ENCODE assay signal across 25 cellular contexts in the genomic region with DNA sequence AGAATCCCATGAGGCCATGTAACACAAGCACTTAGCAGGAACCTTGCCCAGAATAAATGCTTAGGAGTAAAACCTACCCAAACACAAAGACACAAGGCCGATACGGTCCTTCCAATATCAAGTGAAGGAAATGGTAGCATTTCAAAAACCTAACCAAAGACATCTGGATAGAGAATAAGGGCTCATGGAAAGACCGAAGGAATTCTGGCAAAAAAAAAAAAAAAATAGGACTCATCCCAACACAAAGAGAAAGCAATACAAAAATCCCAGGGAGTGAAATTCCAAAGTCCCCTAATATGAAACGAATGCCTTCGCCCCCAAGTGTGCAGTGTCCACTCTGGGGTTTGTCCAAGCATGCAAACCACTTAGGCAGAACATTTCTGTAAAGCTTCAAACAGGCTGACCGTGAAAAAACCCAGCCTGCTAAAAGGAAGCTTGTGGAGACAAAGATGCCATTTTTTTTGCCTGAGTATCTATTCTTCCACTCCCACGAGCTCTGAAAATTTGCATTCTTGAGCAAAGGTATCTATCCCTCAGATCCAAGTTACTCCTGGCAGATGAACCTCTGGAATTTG. TPM values are rescaled to one million over a fixed set of nuclear protein-coding genes. Genes with fewer than 3 reads are reported as not detected.
DNase-seq lines count a peak whose midpoint lies in the region; ATAC-seq and TF ChIP-seq lines count a peak whose summit lies in the region.
"Had no signal": no experiment of that assay in that cellular context is flagged by ENCODE, and none has a peak within 500 bp of the region (broad histone marks: within the 10 kb centered on the region; RNA-seq: fewer than 3 reads in every experiment).

No MANE protein-coding gene starts in this region.

- no peaks in the 10 kb centered on the region for H3K27me3 Mint-ChIP-seq in activated naive CD8-positive, alpha-beta T cell
- no peaks in the 10 kb centered on the region for H3K27me3 Mint-ChIP-seq in activated naive CD8-positive, alpha-beta T cell treated with anti-CD3 and anti-CD28 coated beads, Interleukin-2, amount 50 U/mL, for 24 hours
- H3K27me3 Mint-ChIP-seq in nephron (ENCODE audit: low read depth), result no peaks in the 10 kb centered on the region
- H3K27me3 Mint-ChIP-seq: CD4-positive, CD25-positive, alpha-beta regulatory T cell; memory B cell; stimulated activated naive B cell treated with anti-CD40 and anti-IgM and Interleukin-4, amounts not matched to agents 10 μg/mL and 1 μg/mL and 100 μg/mL, for 72 hours had no signal

- peak overlapping the region; percentile 28 to 41 for H3K27ac ChIP-seq in tibial artery
- peak overlapping the region in 1 of 4 donors; percentile 3 for H3K27ac ChIP-seq in body of pancreas

- TF ChIP-seq CTCF in choroid plexus epithelial cell (conservative IDR thresholded peaks at IDR 0.05; ENCODE audit: low read depth, low read length), result no peak
- no peak for TF ChIP-seq CTCF in nephron (IDR thresholded peaks at IDR 0.05; ENCODE audit: unreplicated experiment in 3 of 3)
- no peak for TF ChIP-seq CTCF in tibial artery (IDR thresholded peaks at IDR 0.05)
- TF ChIP-seq CTCF in body of pancreas (IDR thresholded peaks at IDR 0.05), result no peak

- peaks cover 11% of the 10 kb centered on the region for H3K36me3 Mint-ChIP-seq in activated naive CD8-positive, alpha-beta T cell
- H3K36me3 Mint-ChIP-seq in activated naive CD8-positive, alpha-beta T cell treated with anti-CD3 and anti-CD28 coated beads, Interleukin-2, amount 50 U/mL, for 24 hours (ENCODE audit: low read depth), result peaks cover 38% of the 10 kb centered on the region
- peaks cover 8% of the 10 kb centered on the region for H3K36me3 Mint-ChIP-seq in nephron (ENCODE audit: low read depth)
- H3K36me3 Mint-ChIP-seq: CD4-positive, CD25-positive, alpha-beta regulatory T cell had no signal

- no peak for TF ChIP-seq POLR2A in body of pancreas (IDR thresholded peaks at IDR 0.05)

- DNase-seq in activated naive CD8-positive, alpha-beta T cell treated with anti-CD3 and anti-CD28 coated beads, Interleukin-2, amount 50 U/mL, for 24 hours, result no peak
- peak; percentile 12 for DNase-seq in choroid plexus epithelial cell (ENCODE audit: low read depth)
- no peak for DNase-seq in tibial artery
- DNase-seq in activated CD4-positive, alpha-beta T cell treated with anti-CD3 and anti-CD28 coated beads for 4 hours, result no peak
- no peak for DNase-seq in body of pancreas
- DNase-seq in D341Med (ENCODE audit: low spot score), result no peak
- DNase-seq: ACHN; activated CD4-positive, alpha-beta T cell treated with anti-CD3 and anti-CD28 coated beads for 48 hours; activated CD8-positive, alpha-beta memory T cell treated with anti-CD3 and anti-CD28 coated beads, Interleukin-2, amount 50 U/mL, for 48 hours; activated naive CD4-positive, alpha-beta T cell treated with anti-CD3 and anti-CD28 coated beads, Interleukin-2, amount 50 U/mL, for 16 hours; CD4-positive, CD25-positive, alpha-beta regulatory T cell; esophagus squamous epithelium; MV-4-11; NCI-H187; NK-92 treated with Interleukin-12 subunit alpha and Interleukin-12 subunit beta, amount 100 ng/mL, for 24 hours; stimulated activated naive B cell treated with anti-CD40 and anti-IgM and Interleukin-4, amounts not matched to agents 10 μg/mL and 1 μg/mL and 100 μg/mL, for 72 hours; trophoblast cell had no signal

- H3K36me3 ChIP-seq in tibial artery, result no peaks in the 10 kb centered on the region
- no peaks in the 10 kb centered on the region for H3K36me3 ChIP-seq in body of pancreas (replicated peaks in 1 of 2; ENCODE audit: insufficient read depth in 1 of 2, low read depth in 2 of 2)
- H3K36me3 ChIP-seq: HAP-1 had no signal

- WGBS in body of pancreas, 2 donors, result 78 to 85% methylated on average over 7 of the region's 7 CpGs

- H3K9me3 Mint-ChIP-seq in activated naive CD8-positive, alpha-beta T cell (ENCODE audit: low read depth), result no peaks in the 10 kb centered on the region
- no peaks in the 10 kb centered on the region for H3K9me3 Mint-ChIP-seq in activated naive CD8-positive, alpha-beta T cell treated with anti-CD3 and anti-CD28 coated beads, Interleukin-2, amount 50 U/mL, for 24 hours
- H3K9me3 Mint-ChIP-seq in nephron, result no peaks in the 10 kb centered on the region
- H3K9me3 Mint-ChIP-seq: CD4-positive, CD25-positive, alpha-beta regulatory T cell; memory B cell; neural crest cell; stimulated activated naive B cell treated with anti-CD40 and anti-IgM and Interleukin-4, amounts not matched to agents 10 μg/mL and 1 μg/mL and 100 μg/mL, for 72 hours had no signal

- intact Hi-C loops in tibial artery (cut with DNase I; ENCODE audit: low total_unique reads), result no loop called here
- intact Hi-C loops in body of pancreas (cut with DNase I), result no loop called here

- no peak overlapping the region for H3K4me3 Mint-ChIP-seq in activated naive CD8-positive, alpha-beta T cell
- H3K4me3 Mint-ChIP-seq in activated naive CD8-positive, alpha-beta T cell treated with anti-CD3 and anti-CD28 coated beads, Interleukin-2, amount 50 U/mL, for 24 hours, result no peak overlapping the region
- H3K4me3 Mint-ChIP-seq in nephron, result no peak overlapping the region
- H3K4me3 Mint-ChIP-seq: memory B cell; neural crest cell; stimulated activated naive B cell treated with anti-CD40 and anti-IgM and Interleukin-4, amounts not matched to agents 10 μg/mL and 1 μg/mL and 100 μg/mL, for 72 hours had no signal

- H3K9me3 ChIP-seq in tibial artery, result no peaks in the 10 kb centered on the region
- H3K9me3 ChIP-seq in body of pancreas, result no peaks in the 10 kb centered on the region
- H3K9me3 ChIP-seq: esophagus squamous epithelium, HAP-1 had no signal

- ATAC-seq in activated naive CD8-positive, alpha-beta T cell treated with anti-CD3 and anti-CD28 coated beads, Interleukin-2, amount 50 U/mL, for 24 hours, result no peak
- ATAC-seq in body of pancreas, result no peak
- ATAC-seq: K562; right cardiac atrium; SK-N-SH treated with all-trans-retinoic acid at 6 μM for 48 hours; stimulated activated naive B cell treated with anti-CD40 and anti-IgM and Interleukin-4, amounts not matched to agents 10 μg/mL and 1 μg/mL and 100 μg/mL, for 72 hours had no signal

- peaks cover 64% of the 10 kb centered on the region for H3K4me1 Mint-ChIP-seq in activated naive CD8-positive, alpha-beta T cell (ENCODE audit: low read depth)
- peaks cover 60% of the 10 kb centered on the region for H3K4me1 Mint-ChIP-seq in activated naive CD8-positive, alpha-beta T cell treated with anti-CD3 and anti-CD28 coated beads, Interleukin-2, amount 50 U/mL, for 24 hours
- H3K4me1 Mint-ChIP-seq in nephron, result peaks cover 46% of the 10 kb centered on the region

- peak overlapping the region; percentile 28 for H3K27ac Mint-ChIP-seq in activated naive CD8-positive, alpha-beta T cell
- no peak overlapping the region for H3K27ac Mint-ChIP-seq in activated naive CD8-positive, alpha-beta T cell treated with anti-CD3 and anti-CD28 coated beads, Interleukin-2, amount 50 U/mL, for 24 hours
- H3K27ac Mint-ChIP-seq in nephron, result peak overlapping the region; percentile 58 to 84 (median 79)
- H3K27ac Mint-ChIP-seq: memory B cell; stimulated activated naive B cell treated with anti-CD40 and anti-IgM and Interleukin-4, amounts not matched to agents 10 μg/mL and 1 μg/mL and 100 μg/mL, for 72 hours had no signal

- H3K4me3 ChIP-seq in choroid plexus epithelial cell (ENCODE audit: low read depth, low read length) (no peak overlapping the region), tibial artery (no peak overlapping the region), body of pancreas (no peak overlapping the region)
- H3K4me3 ChIP-seq: esophagus squamous epithelium, HAP-1, K562 had no signal

- peaks cover 0 to 68% (median 48%) of the 10 kb centered on the region in 4 donors for H3K4me1 ChIP-seq in tibial artery
- H3K4me1 ChIP-seq in body of pancreas, result peaks cover 48% of the 10 kb centered on the region
- H3K4me1 ChIP-seq: HAP-1 had no signal

- H3K27me3 ChIP-seq in tibial artery, result no peaks in the 10 kb centered on the region
- no peaks in the 10 kb centered on the region for H3K27me3 ChIP-seq in body of pancreas
- H3K27me3 ChIP-seq: esophagus squamous epithelium had no signal

RNA-seq across cellular contexts. Expression of gene ZC3H4, which starts 10.9 kb away (rescaled TPM):
- total RNA-seq in body of pancreas, result 10 to 100 TPM; 18.9 to 34.3 TPM

RNA-seq across cellular contexts. Expression of gene SAE1, which starts 28.0 kb away (rescaled TPM):
- total RNA-seq in body of pancreas, result 10 to 100 TPM; 14.5 to 21.5 TPM

RNA-seq across cellular contexts. Expression of gene TMEM160, which starts 54.2 kb away (rescaled TPM):
- total RNA-seq in body of pancreas, result 10 to 100 TPM; 31.3 to 37.6 TPM
